In the genomic region with DNA sequence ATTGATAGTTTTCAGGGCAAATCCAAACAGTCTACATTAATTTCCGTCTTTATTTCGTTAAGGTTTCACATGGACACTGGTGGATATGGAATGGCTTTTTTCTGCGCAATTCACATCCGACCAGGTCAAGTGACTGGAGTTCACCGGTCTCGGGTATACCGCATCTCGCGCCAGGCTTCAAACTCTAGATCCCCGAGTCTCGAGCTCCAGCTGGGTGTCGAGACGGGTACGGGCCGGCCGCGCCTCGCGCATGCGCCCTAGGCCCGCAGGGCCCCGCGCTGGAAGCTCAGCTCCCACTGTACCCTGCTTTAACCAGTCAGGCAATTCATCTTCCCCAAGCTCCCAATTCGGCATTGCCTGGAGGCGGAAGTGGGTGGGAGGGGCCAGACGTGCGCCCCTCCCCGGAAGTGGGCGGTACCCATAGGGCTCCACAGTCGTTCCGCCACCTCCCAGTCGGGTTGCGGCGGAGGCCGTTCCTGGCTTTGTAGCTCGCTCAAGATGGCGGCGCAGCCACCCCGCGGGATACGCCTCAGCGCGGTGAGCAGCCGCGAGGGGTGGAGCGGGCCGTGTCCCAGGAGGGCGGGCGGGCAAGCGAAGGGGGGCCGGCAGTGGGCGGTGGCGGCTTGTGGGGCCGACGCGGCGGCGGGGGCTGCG, we compare ENCODE assay signal across 8 cellular contexts. TPM values are rescaled to one million over a fixed set of nuclear protein-coding genes. Genes with fewer than 3 reads are reported as not detected.
DNase-seq lines count a peak whose midpoint lies in the region; ATAC-seq and TF ChIP-seq lines count a peak whose summit lies in the region.

A gene with protein sequence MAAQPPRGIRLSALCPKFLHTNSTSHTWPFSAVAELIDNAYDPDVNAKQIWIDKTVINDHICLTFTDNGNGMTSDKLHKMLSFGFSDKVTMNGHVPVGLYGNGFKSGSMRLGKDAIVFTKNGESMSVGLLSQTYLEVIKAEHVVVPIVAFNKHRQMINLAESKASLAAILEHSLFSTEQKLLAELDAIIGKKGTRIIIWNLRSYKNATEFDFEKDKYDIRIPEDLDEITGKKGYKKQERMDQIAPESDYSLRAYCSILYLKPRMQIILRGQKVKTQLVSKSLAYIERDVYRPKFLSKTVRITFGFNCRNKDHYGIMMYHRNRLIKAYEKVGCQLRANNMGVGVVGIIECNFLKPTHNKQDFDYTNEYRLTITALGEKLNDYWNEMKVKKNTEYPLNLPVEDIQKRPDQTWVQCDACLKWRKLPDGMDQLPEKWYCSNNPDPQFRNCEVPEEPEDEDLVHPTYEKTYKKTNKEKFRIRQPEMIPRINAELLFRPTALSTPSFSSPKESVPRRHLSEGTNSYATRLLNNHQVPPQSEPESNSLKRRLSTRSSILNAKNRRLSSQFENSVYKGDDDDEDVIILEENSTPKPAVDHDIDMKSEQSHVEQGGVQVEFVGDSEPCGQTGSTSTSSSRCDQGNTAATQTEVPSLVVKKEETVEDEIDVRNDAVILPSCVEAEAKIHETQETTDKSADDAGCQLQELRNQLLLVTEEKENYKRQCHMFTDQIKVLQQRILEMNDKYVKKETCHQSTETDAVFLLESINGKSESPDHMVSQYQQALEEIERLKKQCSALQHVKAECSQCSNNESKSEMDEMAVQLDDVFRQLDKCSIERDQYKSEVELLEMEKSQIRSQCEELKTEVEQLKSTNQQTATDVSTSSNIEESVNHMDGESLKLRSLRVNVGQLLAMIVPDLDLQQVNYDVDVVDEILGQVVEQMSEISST (plus strand): TSS at position 431 of the 654 bp plus-strand sequence. CDS start 68 bp downstream, at position 499.

- H3K27me3 Mint-ChIP-seq in CD14-positive monocyte (ENCODE audit: low read depth in 3 of 3) = peaks cover 0 to 6% (median 2%) of the 10 kb centered on the region in 3 donors
- H3K27me3 Mint-ChIP-seq in dendritic cell treated with granulocyte-macrophage colony-stimulating factor and Interleukin-4, amounts not matched to agents 40 ng/mL and 50 ng/mL, for 4 days = no peaks in the 10 kb centered on the region

- peaks cover 36% of the 10 kb centered on the region for H3K4me1 Mint-ChIP-seq in CD14-positive monocyte
- H3K4me1 Mint-ChIP-seq in dendritic cell treated with granulocyte-macrophage colony-stimulating factor and Interleukin-4, amounts not matched to agents 40 ng/mL and 50 ng/mL, for 4 days (ENCODE audit: low read depth) = peaks cover 42% of the 10 kb centered on the region

- intact Hi-C loops in CD14-positive monocyte (cut with micrococcal nuclease) = loop anchor here (5.0 to 10.0 kb wide), 2 partner anchors 165 to 248 kb away; a partner anchor contains a TSS
- intact Hi-C loops in dendritic cell treated with granulocyte-macrophage colony-stimulating factor and Interleukin-4, amounts not matched to agents 40 ng/mL and 50 ng/mL, for 4 days (cut with micrococcal nuclease) = loop anchor here (10.0 kb wide), 1 partner anchor 165 kb away; a partner anchor contains a TSS

- peak within 1 kb of the TSS; percentile 86 to 95 for H3K4me3 Mint-ChIP-seq in CD14-positive monocyte
- peak within 1 kb of the TSS; percentile 83 for H3K4me3 Mint-ChIP-seq in dendritic cell treated with granulocyte-macrophage colony-stimulating factor and Interleukin-4, amounts not matched to agents 40 ng/mL and 50 ng/mL, for 4 days

- no peak for TF ChIP-seq CTCF in CD14-positive monocyte (IDR thresholded peaks at IDR 0.05)

- peak within 1 kb of the TSS; percentile 92 to 98 (median 98) for H3K27ac Mint-ChIP-seq in CD14-positive monocyte
- H3K27ac Mint-ChIP-seq in dendritic cell treated with granulocyte-macrophage colony-stimulating factor and Interleukin-4, amounts not matched to agents 40 ng/mL and 50 ng/mL, for 4 days = peak within 1 kb of the TSS; percentile 96

- DNase-seq in CD14-positive monocyte (ENCODE audit: low spot score) (peak; percentile 97), NCI-H774 (lab: John Stamatoyannopoulos, UW) (peak; percentile 99), left lobe of liver (ENCODE audit: low spot score) (peak; percentile 99)
- DNase-seq in activated CD4-positive, alpha-beta T cell treated with anti-CD3 and anti-CD28 coated beads, Interleukin-2, amount 50 U/mL, for 4 hours = peak; percentile 97
- peak; percentile 98 for DNase-seq in stimulated activated CD4-positive, alpha-beta T cell treated with anti-CD3 and anti-CD28 coated beads, Interleukin-2, amount 100 ng/mL, for 4 hours (ENCODE audit: low read depth)

- peaks cover 0 to 15% (median 5%) of the 10 kb centered on the region in 7 donors for H3K9me3 Mint-ChIP-seq in CD14-positive monocyte
- H3K9me3 Mint-ChIP-seq in dendritic cell treated with granulocyte-macrophage colony-stimulating factor and Interleukin-4, amounts not matched to agents 40 ng/mL and 50 ng/mL, for 4 days = no peaks in the 10 kb centered on the region

- peaks cover 15 to 16% of the 10 kb centered on the region in 2 donors for H3K36me3 Mint-ChIP-seq in CD14-positive monocyte
- peaks cover 41% of the 10 kb centered on the region for H3K36me3 Mint-ChIP-seq in dendritic cell treated with granulocyte-macrophage colony-stimulating factor and Interleukin-4, amounts not matched to agents 40 ng/mL and 50 ng/mL, for 4 days (ENCODE audit: low read depth)

- ATAC-seq in GM19395 (IDR thresholded peaks at IDR 0.05; ENCODE audit: unreplicated experiment) = peak; percentile 87
- peak; percentile 91 for ATAC-seq in HG03565 (IDR thresholded peaks at IDR 0.05; ENCODE audit: unreplicated experiment)
- peak; percentile 94 for ATAC-seq in left lobe of liver

RNA-seq across cellular contexts. Expression of the gene that starts here (rescaled TPM):
- polyA plus RNA-seq in CD14-positive monocyte = 10 to 100 TPM; 16.3 to 27.6 TPM
- 12.6 TPM for total RNA-seq in left lobe of liver

Comparison
In these comparisons a context has a peak if more than half of its experiments do, and no peak if none do; other contexts are left out.
1. Peak in every context shown above with its lines: DNase-seq and ATAC-seq.